ENCODE assay signal across 33 cellular contexts in genomic region chr6:19918436-19918835, GRCh38.
"Had no signal": no experiment of that assay in that cellular context is flagged by ENCODE, and none has a peak within 500 bp of the region (broad histone marks: within the 10 kb centered on the region; RNA-seq: fewer than 3 reads in every experiment).

No MANE protein-coding gene starts in this region.

- H3K4me3 ChIP-seq: MG63 had no signal

- H3K36me3 ChIP-seq: MG63 had no signal

- H3K27me3 ChIP-seq: MG63 had no signal

- DNase-seq: Karpas-422, Kasumi-1, MG63, MM.1S, MV-4-11, NCI-H1048, NCI-H1092, NCI-H1092 treated with DMSO at 0.1 percent for 48 hours, NCI-H1105, NCI-H1105 treated with DMSO at 0.1 percent for 48 hours, NCI-H1417, NCI-H1417 treated with DMSO at 0.1 percent for 48 hours, NCI-H1436, NCI-H1436 treated with DMSO at 0.1 percent for 48 hours, NCI-H146, NCI-H1694, NCI-H1694 treated with DMSO at 0.1 percent for 48 hours, NCI-H187, NCI-H187 treated with DMSO at 0.1 percent for 48 hours, NCI-H1930, NCI-H2029, NCI-H2029 treated with DMSO at 0.1 percent for 48 hours, NCI-H2081, NCI-H2081 treated with DMSO at 0.1 percent for 48 hours, NCI-H2107, NCI-H2171, NCI-H2227 treated with DMSO at 0.1 percent for 48 hours, NCI-H226, NCI-H345, NCI-H446, NCI-H446 treated with DMSO at 0.1 percent for 48 hours, NCI-H510A, NCI-H510A treated with DMSO at 0.1 percent for 48 hours had no signal
